9 cellular contexts compared by ENCODE assay signal in genomic region chr2:175282300-175282699, GRCh38.
DNase-seq lines count a peak whose midpoint lies in the region; ATAC-seq and TF ChIP-seq lines count a peak whose summit lies in the region.
"Had no signal": no experiment of that assay in that cellular context is flagged by ENCODE, and none has a peak within 500 bp of the region (broad histone marks: within the 10 kb centered on the region; RNA-seq: fewer than 3 reads in every experiment).

No MANE protein-coding gene starts in this region.

- H3K4me3 Mint-ChIP-seq in activated T-helper 2 cell treated with anti-CD3 and anti-CD28 coated beads, Interferon-gamma antibody, Interleukin-2, Interleukin-4, amounts not matched to agents 10 μg/mL and 5 μg/mL and 100 μg/mL, durations not matched to agents 14 hours and 24 hours and 36 hours (ENCODE audit: low read depth) = no peak overlapping the region

- no peak overlapping the region for H3K27ac Mint-ChIP-seq in activated T-helper 2 cell treated with anti-CD3 and anti-CD28 coated beads, Interferon-gamma antibody, Interleukin-2, Interleukin-4, amounts not matched to agents 10 μg/mL and 5 μg/mL and 100 μg/mL, durations not matched to agents 14 hours and 24 hours and 36 hours

- DNase-seq in AG10803 (ENCODE audit: low read depth) (peak; percentile 33), KG1 (lab: John Stamatoyannopoulos, UW) (peak; percentile 10), PC-9 (no peak), fibroblast of gingiva (ENCODE audit: low read depth) (peak; percentile 14), WERI-Rb-1 (no peak)
- DNase-seq in activated T-helper 2 cell treated with anti-CD3 and anti-CD28 coated beads, Interferon-gamma antibody, Interleukin-2, Interleukin-4, amounts not matched to agents 10 μg/mL and 5 μg/mL and 100 μg/mL, durations not matched to agents 14 hours and 24 hours and 36 hours (ENCODE audit: low spot score) = no peak

- peak; percentile 80 for ATAC-seq in GM18517 (IDR thresholded peaks at IDR 0.05; ENCODE audit: unreplicated experiment)

- H3K27me3 ChIP-seq in PC-9 (ENCODE audit: insufficient read depth, low read depth) (peaks cover 27% of the 10 kb centered on the region; the same call in 1 of the 2 replicates), parathyroid adenoma (ENCODE audit: control insufficient read depth, insufficient read depth, low read length) (no peaks in the 10 kb centered on the region), WERI-Rb-1 (ENCODE audit: insufficient read depth, low read depth, severe bottlenecking) (no peaks in the 10 kb centered on the region)

- H3K27me3 Mint-ChIP-seq in activated T-helper 2 cell treated with anti-CD3 and anti-CD28 coated beads, Interferon-gamma antibody, Interleukin-2, Interleukin-4, amounts not matched to agents 10 μg/mL and 5 μg/mL and 100 μg/mL, durations not matched to agents 14 hours and 24 hours and 36 hours (ENCODE audit: low read depth) = peaks cover 18% of the 10 kb centered on the region

- H3K27ac ChIP-seq in PC-9 (no peak overlapping the region), parathyroid adenoma (no peak overlapping the region), WERI-Rb-1 (no peak overlapping the region)

- H3K9me3 ChIP-seq in PC-9 (ENCODE audit: insufficient read depth, low read depth) (no peaks in the 10 kb centered on the region), parathyroid adenoma (ENCODE audit: control insufficient read depth, low read length) (no peaks in the 10 kb centered on the region), WERI-Rb-1 (ENCODE audit: severe bottlenecking) (no peaks in the 10 kb centered on the region)
- H3K9me3 ChIP-seq: HAP-1 had no signal

- H3K4me3 ChIP-seq in AG10803 (ENCODE audit: low read length) (no peak overlapping the region), PC-9 (no peak overlapping the region), parathyroid adenoma (ENCODE audit: low read depth, low read length) (no peak overlapping the region), WERI-Rb-1 (ENCODE audit: low read depth, low read length) (no peak overlapping the region)
- H3K4me3 ChIP-seq: HAP-1 had no signal

- intact Hi-C loops in PC-9 (cut with micrococcal nuclease; ENCODE audit: unreplicated experiment) = loop anchor here (5.0 kb wide), 3 partner anchors 170 to 535 kb away; no protein-coding TSS in a partner anchor
- intact Hi-C loops in activated T-helper 2 cell treated with anti-CD3 and anti-CD28 coated beads, Interferon-gamma antibody, Interleukin-2, Interleukin-4, amounts not matched to agents 10 μg/mL and 5 μg/mL and 100 μg/mL, durations not matched to agents 14 hours and 24 hours and 36 hours (cut with micrococcal nuclease) = loop anchor here (1.0 to 5.0 kb wide), 4 partner anchors 79 to 585 kb away; no protein-coding TSS in a partner anchor

- no peaks in the 10 kb centered on the region for H4K20me1 ChIP-seq in PC-9 (ENCODE audit: insufficient read depth)

- H2AFZ ChIP-seq in PC-9 = no peak overlapping the region
- H2AFZ ChIP-seq in parathyroid adenoma = peak overlapping the region; percentile 59

- H3K36me3 ChIP-seq in PC-9 (ENCODE audit: low read depth) (no peaks in the 10 kb centered on the region), parathyroid adenoma (ENCODE audit: control insufficient read depth, insufficient read depth, low read length) (no peaks in the 10 kb centered on the region), WERI-Rb-1 (no peaks in the 10 kb centered on the region)
- H3K36me3 ChIP-seq: HAP-1 had no signal

- BruUV-seq in PC-9 (replicated peaks; lab: Mats Ljungman, UMichigan) = no TSS peak

- peaks cover 2% of the 10 kb centered on the region for H3K4me1 Mint-ChIP-seq in activated T-helper 2 cell treated with anti-CD3 and anti-CD28 coated beads, Interferon-gamma antibody, Interleukin-2, Interleukin-4, amounts not matched to agents 10 μg/mL and 5 μg/mL and 100 μg/mL, durations not matched to agents 14 hours and 24 hours and 36 hours (ENCODE audit: low read depth)

- H3K79me2 ChIP-seq in PC-9 (ENCODE audit: low read depth) (no peaks in the 10 kb centered on the region), parathyroid adenoma (no peaks in the 10 kb centered on the region)

- no peaks in the 10 kb centered on the region for H3F3A ChIP-seq in PC-9 (ENCODE audit: insufficient read depth, low read depth)

- no peak overlapping the region for H3K9ac ChIP-seq in parathyroid adenoma

- H3K4me1 ChIP-seq in PC-9 (replicated peaks; ENCODE audit: insufficient read depth) (no peaks in the 10 kb centered on the region), parathyroid adenoma (no peaks in the 10 kb centered on the region)
- H3K4me1 ChIP-seq: HAP-1 had no signal

- CTCF ChIA-PET in PC-9 (lab: Charles Lee) = interaction anchor here (0.6 to 1.2 kb wide), 2 partner anchors 31 to 240 kb away, joined by 3 read pairs; no protein-coding TSS in a partner anchor

- H3K4me2 ChIP-seq in PC-9 = no peak overlapping the region
- no peak overlapping the region for H3K4me2 ChIP-seq in parathyroid adenoma (ENCODE audit: low read length)

- H3K9me3 Mint-ChIP-seq in activated T-helper 2 cell treated with anti-CD3 and anti-CD28 coated beads, Interferon-gamma antibody, Interleukin-2, Interleukin-4, amounts not matched to agents 10 μg/mL and 5 μg/mL and 100 μg/mL, durations not matched to agents 14 hours and 24 hours and 36 hours = no peaks in the 10 kb centered on the region

- no peaks in the 10 kb centered on the region for H3K9me2 ChIP-seq in PC-9 (ENCODE audit: insufficient read depth)

- POLR2A ChIA-PET in PC-9 (lab: Charles Lee; ENCODE audit: unreplicated experiment) = interaction anchor here (0.6 kb wide), 1 partner anchor 1057 kb away, joined by 13 read pairs; no protein-coding TSS in a partner anchor

- TF ChIP-seq CTCF in AG10803 (conservative IDR thresholded peaks at IDR 0.05; ENCODE audit: low read length) (peak; percentile 51), PC-9 (conservative IDR thresholded peaks at IDR 0.05) (peak; percentile 81), parathyroid adenoma (IDR thresholded peaks at IDR 0.05) (peak; percentile 45), WERI-Rb-1 (IDR thresholded peaks at IDR 0.05; ENCODE audit: low read depth, low read length) (no peak)

- no peaks in the 10 kb centered on the region for H3K36me3 Mint-ChIP-seq in activated T-helper 2 cell treated with anti-CD3 and anti-CD28 coated beads, Interferon-gamma antibody, Interleukin-2, Interleukin-4, amounts not matched to agents 10 μg/mL and 5 μg/mL and 100 μg/mL, durations not matched to agents 14 hours and 24 hours and 36 hours (ENCODE audit: low read depth)

Comparison
In these comparisons a context has a peak if more than half of its experiments do, and no peak if none do; other contexts are left out.
1. DNase-seq: peak in AG10803 (single experiment), KG1 (single experiment) and fibroblast of gingiva (single experiment); none in PC-9 (0 of 2), WERI-Rb-1 (single experiment) and activated T-helper 2 cell treated with anti-CD3 and anti-CD28 coated beads, Interferon-gamma antibody, Interleukin-2, Interleukin-4, amounts not matched to agents 10 μg/mL and 5 μg/mL and 100 μg/mL, durations not matched to agents 14 hours and 24 hours and 36 hours (single experiment).